In the genomic region with DNA sequence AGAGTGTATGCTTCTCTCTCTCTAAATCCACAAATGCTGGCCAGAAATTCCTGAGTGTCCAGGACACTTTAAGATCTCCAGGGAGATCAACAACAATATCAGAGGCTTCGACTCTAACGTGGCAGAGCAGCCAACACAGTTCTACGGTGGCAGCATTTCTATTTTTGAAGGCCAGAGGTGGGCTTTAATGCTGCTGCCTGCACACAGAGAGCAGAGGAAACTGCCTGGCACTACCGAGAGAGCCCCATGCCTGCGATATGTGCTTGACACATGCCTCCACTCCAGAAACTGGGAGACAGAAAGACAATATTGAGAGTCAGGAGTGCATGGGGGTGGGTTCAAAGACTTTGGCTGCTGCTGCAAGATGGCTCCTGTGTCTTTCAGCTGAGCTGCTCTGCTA, we compare ENCODE assay signal across 26 cellular contexts.
"Had no signal": no experiment of that assay in that cellular context is flagged by ENCODE, and none has a peak within 500 bp of the region (broad histone marks: within the 10 kb centered on the region; RNA-seq: fewer than 3 reads in every experiment).

No MANE protein-coding gene starts in this region.

- H3K4me1 Mint-ChIP-seq: naive thymus-derived CD4-positive, alpha-beta T cell; stimulated activated naive B cell treated with anti-CD40 and anti-IgM and Interleukin-4, amounts not matched to agents 10 μg/mL and 1 μg/mL and 100 μg/mL, for 72 hours had no signal

- H3K27ac ChIP-seq: neutrophil, parathyroid adenoma, psoas muscle, right atrium auricular region, right lobe of liver, skin epidermis, stomach, testis, thyroid gland, upper lobe of left lung, vagina had no signal

- H2AFZ ChIP-seq: parathyroid adenoma had no signal

- H3K27me3 ChIP-seq: right atrium auricular region, right lobe of liver, testis, thyroid gland, transverse colon, upper lobe of left lung, vagina had no signal

- H3K9me3 ChIP-seq: neutrophil, psoas muscle, right atrium auricular region, right lobe of liver, testis, thyroid gland, transverse colon, upper lobe of left lung, vagina had no signal

- H3K4me1 ChIP-seq: parathyroid adenoma, psoas muscle, right atrium auricular region, right lobe of liver, testis had no signal

- H3K4me3 Mint-ChIP-seq: mesothelial cell of epicardium; naive thymus-derived CD4-positive, alpha-beta T cell; natural killer cell treated with Interleukin-12 subunit alpha and Interleukin-12 subunit beta and Interleukin-15 and Interleukin-18, amount 100 ng/mL, for 72 hours; stimulated activated naive B cell treated with anti-CD40 and anti-IgM and Interleukin-4, amounts not matched to agents 10 μg/mL and 1 μg/mL and 100 μg/mL, for 72 hours had no signal

- ATAC-seq: naive thymus-derived CD4-positive, alpha-beta T cell; natural killer cell treated with Interleukin-12 subunit alpha and Interleukin-12 subunit beta and Interleukin-15 and Interleukin-18, amount 100 ng/mL, for 72 hours; psoas muscle; right lobe of liver; stimulated activated naive B cell treated with anti-CD40 and anti-IgM and Interleukin-4, amounts not matched to agents 10 μg/mL and 1 μg/mL and 100 μg/mL, for 72 hours; stimulated activated naive CD8-positive, alpha-beta T cell treated with anti-CD3 and anti-CD28 coated beads, Interleukin-15, Interleukin-2, amounts not matched to agents 100 U/mL and 50 U/mL, for 24 hours had no signal

- H3K9ac ChIP-seq: parathyroid adenoma had no signal

- H3K4me3 ChIP-seq: lung, psoas muscle, right atrium auricular region, right lobe of liver, skin epidermis, stomach, testis, thyroid gland, transverse colon, upper lobe of left lung, vagina had no signal

- DNase-seq: hippocampal formation; mesendoderm; naive thymus-derived CD4-positive, alpha-beta T cell; occipital lobe; psoas muscle; right lobe of liver; stimulated activated CD4-positive, alpha-beta T cell treated with anti-CD3 and anti-CD28 coated beads, Interleukin-12 subunit alpha, Interleukin-12 subunit beta, amount 100 ng/mL, for 4 hours; stimulated activated CD4-positive, alpha-beta T cell treated with anti-CD3 and anti-CD28 coated beads, Interleukin-15, amount 100 ng/mL, for 24 hours; stimulated activated CD4-positive, alpha-beta T cell treated with anti-CD3 and anti-CD28 coated beads, Interleukin-2, amount 100 ng/mL, for 24 hours; stimulated activated CD4-positive, alpha-beta T cell treated with anti-CD3 and anti-CD28 coated beads, Interleukin-4, amount 100 ng/mL, for 1 hour; stimulated activated naive B cell treated with anti-CD40 and anti-IgM and Interleukin-4, amounts not matched to agents 10 μg/mL and 1 μg/mL and 100 μg/mL, for 72 hours; stimulated activated naive CD8-positive, alpha-beta T cell treated with anti-CD3 and anti-CD28 coated beads, Interleukin-15, Interleukin-2, amounts not matched to agents 100 U/mL and 50 U/mL, for 24 hours; stomach; testis; thyroid gland; transverse colon; upper lobe of left lung had no signal

- H3K27ac Mint-ChIP-seq: mesothelial cell of epicardium; naive thymus-derived CD4-positive, alpha-beta T cell; natural killer cell treated with Interleukin-12 subunit alpha and Interleukin-12 subunit beta and Interleukin-15 and Interleukin-18, amount 100 ng/mL, for 72 hours; stimulated activated naive B cell treated with anti-CD40 and anti-IgM and Interleukin-4, amounts not matched to agents 10 μg/mL and 1 μg/mL and 100 μg/mL, for 72 hours had no signal

- FAIRE-seq: keratinocyte had no signal

- H3K9me3 Mint-ChIP-seq: natural killer cell treated with Interleukin-12 subunit alpha and Interleukin-12 subunit beta and Interleukin-15 and Interleukin-18, amount 100 ng/mL, for 72 hours; stimulated activated naive B cell treated with anti-CD40 and anti-IgM and Interleukin-4, amounts not matched to agents 10 μg/mL and 1 μg/mL and 100 μg/mL, for 72 hours had no signal

- H3K36me3 ChIP-seq: neutrophil, right atrium auricular region, right lobe of liver, stomach, thyroid gland, transverse colon, upper lobe of left lung, vagina had no signal

- H3K36me3 Mint-ChIP-seq: mesothelial cell of epicardium; natural killer cell treated with Interleukin-12 subunit alpha and Interleukin-12 subunit beta and Interleukin-15 and Interleukin-18, amount 100 ng/mL, for 72 hours; stimulated activated naive B cell treated with anti-CD40 and anti-IgM and Interleukin-4, amounts not matched to agents 10 μg/mL and 1 μg/mL and 100 μg/mL, for 72 hours had no signal
